ENCODE assay signal across 1 cellular context in genomic region chr19:9538183-9539058, GRCh38.
A peak's percentile ranks its signal among the peaks of the same experiment; 100 is the strongest.
TF ChIP-seq lines count a peak whose summit lies in the region.

ZNF426 (minus strand) TSS chr19:9538645; CDS start chr19:9536232, 2,413 bp downstream.

TF ChIP-seq in HepG2, 621 proteins besides CTCF, POLR2A, EP300 and RAD21 (continued from another document and continues in another):
- TF ChIP-seq TFDP1 (CRISPR knock-in tag; IDR thresholded peaks at IDR 0.05; ENCODE audit: borderline replicate concordance) (peak; percentile 76; the same call in 1 of the 2 replicates), CHD2 (IDR thresholded peaks at IDR 0.05; ENCODE audit: low read depth, low read length) (no peak), AGO1 (IDR thresholded peaks at IDR 0.05; ENCODE audit: low read depth, low read length, poor library complexity, severe bottlenecking) (no peak), SMYD3 (CRISPR knock-in tag; IDR thresholded peaks at IDR 0.05) (no peak; the same call in 1 of the 2 replicates), CREBL2 (CRISPR knock-in tag; IDR thresholded peaks at IDR 0.05; ENCODE audit: borderline replicate concordance) (0 out of 2 replicates have a peak, but pooled peaks have one; percentile 70), ZNF12 (CRISPR knock-in tag; IDR thresholded peaks at IDR 0.05) (no peak), NCOA1 (CRISPR knock-in tag; IDR thresholded peaks at IDR 0.05) (no peak), ZNF567 (CRISPR knock-in tag; IDR thresholded peaks at IDR 0.05; ENCODE audit: borderline replicate concordance) (no peak), ZNF232 (CRISPR knock-in tag; IDR thresholded peaks at IDR 0.05; ENCODE audit: borderline replicate concordance) (peak; percentile 32; the same call in 1 of the 2 replicates), ZNF24 (IDR thresholded peaks at IDR 0.05) (no peak), ZHX2 (IDR thresholded peaks at IDR 0.05; ENCODE audit: low read depth) (peak; percentile 97), ZHX2 (CRISPR knock-in tag; IDR thresholded peaks at IDR 0.05; ENCODE audit: borderline replicate concordance) (no peak), ELF3 (CRISPR knock-in tag; IDR thresholded peaks at IDR 0.05) (peak; percentile 27; the same call in 1 of the 2 replicates), ARNT2 (CRISPR knock-in tag; IDR thresholded peaks at IDR 0.05; ENCODE audit: low read depth) (no peak), ZNF251 (CRISPR knock-in tag; IDR thresholded peaks at IDR 0.05) (no peak), TBP (CRISPR knock-in tag; IDR thresholded peaks at IDR 0.05) (no peak), IKZF1 (IDR thresholded peaks at IDR 0.05) (no peak), MAFF (IDR thresholded peaks at IDR 0.05; ENCODE audit: low read depth, low read length) (no peak), SAP130 (CRISPR knock-in tag; IDR thresholded peaks at IDR 0.05; ENCODE audit: low read depth) (peak; percentile 89), KAT2B (IDR thresholded peaks at IDR 0.05; ENCODE audit: borderline replicate concordance, low read depth, low read length) (no peak), ZNF510 (CRISPR knock-in tag; IDR thresholded peaks at IDR 0.05; ENCODE audit: low read depth) (no peak), NPAS2 (CRISPR knock-in tag; IDR thresholded peaks at IDR 0.05; ENCODE audit: borderline replicate concordance) (no peak), ZC3H13 (CRISPR knock-in tag; IDR thresholded peaks at IDR 0.05) (peak; percentile 58; the same call in 1 of the 2 replicates), RAD51 (IDR thresholded peaks at IDR 0.05; ENCODE audit: borderline replicate concordance) (no peak), TCF12 (IDR thresholded peaks at IDR 0.05) (no peak), TCF12 (CRISPR knock-in tag; IDR thresholded peaks at IDR 0.05) (no peak), ZNF530 (CRISPR knock-in tag; IDR thresholded peaks at IDR 0.05; ENCODE audit: low read depth) (no peak), ZFP62 (CRISPR knock-in tag; IDR thresholded peaks at IDR 0.05) (no peak), ZNF570 (CRISPR knock-in tag; IDR thresholded peaks at IDR 0.05; ENCODE audit: borderline replicate concordance) (no peak), BHLHE40 (IDR thresholded peaks at IDR 0.05; ENCODE audit: low read length) (no peak), HNRNPH1 (optimal IDR thresholded peaks at IDR 0.05; ENCODE audit: low read depth, low read length) (no peak), HDAC1 (CRISPR knock-in tag; IDR thresholded peaks at IDR 0.05) (peak; percentile 90), NFATC3 (CRISPR knock-in tag; IDR thresholded peaks at IDR 0.05) (peak; percentile 71; the same call in 1 of the 2 replicates), TFDP2 (CRISPR knock-in tag; IDR thresholded peaks at IDR 0.05) (peak; percentile 56; the same call in 1 of the 2 replicates)
- TF ChIP-seq, protein P1, sequence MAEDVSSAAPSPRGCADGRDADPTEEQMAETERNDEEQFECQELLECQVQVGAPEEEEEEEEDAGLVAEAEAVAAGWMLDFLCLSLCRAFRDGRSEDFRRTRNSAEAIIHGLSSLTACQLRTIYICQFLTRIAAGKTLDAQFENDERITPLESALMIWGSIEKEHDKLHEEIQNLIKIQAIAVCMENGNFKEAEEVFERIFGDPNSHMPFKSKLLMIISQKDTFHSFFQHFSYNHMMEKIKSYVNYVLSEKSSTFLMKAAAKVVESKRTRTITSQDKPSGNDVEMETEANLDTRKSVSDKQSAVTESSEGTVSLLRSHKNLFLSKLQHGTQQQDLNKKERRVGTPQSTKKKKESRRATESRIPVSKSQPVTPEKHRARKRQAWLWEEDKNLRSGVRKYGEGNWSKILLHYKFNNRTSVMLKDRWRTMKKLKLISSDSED (CRISPR knock-in tag; IDR thresholded peaks at IDR 0.05) = no peak
- TF ChIP-seq, protein P2, sequence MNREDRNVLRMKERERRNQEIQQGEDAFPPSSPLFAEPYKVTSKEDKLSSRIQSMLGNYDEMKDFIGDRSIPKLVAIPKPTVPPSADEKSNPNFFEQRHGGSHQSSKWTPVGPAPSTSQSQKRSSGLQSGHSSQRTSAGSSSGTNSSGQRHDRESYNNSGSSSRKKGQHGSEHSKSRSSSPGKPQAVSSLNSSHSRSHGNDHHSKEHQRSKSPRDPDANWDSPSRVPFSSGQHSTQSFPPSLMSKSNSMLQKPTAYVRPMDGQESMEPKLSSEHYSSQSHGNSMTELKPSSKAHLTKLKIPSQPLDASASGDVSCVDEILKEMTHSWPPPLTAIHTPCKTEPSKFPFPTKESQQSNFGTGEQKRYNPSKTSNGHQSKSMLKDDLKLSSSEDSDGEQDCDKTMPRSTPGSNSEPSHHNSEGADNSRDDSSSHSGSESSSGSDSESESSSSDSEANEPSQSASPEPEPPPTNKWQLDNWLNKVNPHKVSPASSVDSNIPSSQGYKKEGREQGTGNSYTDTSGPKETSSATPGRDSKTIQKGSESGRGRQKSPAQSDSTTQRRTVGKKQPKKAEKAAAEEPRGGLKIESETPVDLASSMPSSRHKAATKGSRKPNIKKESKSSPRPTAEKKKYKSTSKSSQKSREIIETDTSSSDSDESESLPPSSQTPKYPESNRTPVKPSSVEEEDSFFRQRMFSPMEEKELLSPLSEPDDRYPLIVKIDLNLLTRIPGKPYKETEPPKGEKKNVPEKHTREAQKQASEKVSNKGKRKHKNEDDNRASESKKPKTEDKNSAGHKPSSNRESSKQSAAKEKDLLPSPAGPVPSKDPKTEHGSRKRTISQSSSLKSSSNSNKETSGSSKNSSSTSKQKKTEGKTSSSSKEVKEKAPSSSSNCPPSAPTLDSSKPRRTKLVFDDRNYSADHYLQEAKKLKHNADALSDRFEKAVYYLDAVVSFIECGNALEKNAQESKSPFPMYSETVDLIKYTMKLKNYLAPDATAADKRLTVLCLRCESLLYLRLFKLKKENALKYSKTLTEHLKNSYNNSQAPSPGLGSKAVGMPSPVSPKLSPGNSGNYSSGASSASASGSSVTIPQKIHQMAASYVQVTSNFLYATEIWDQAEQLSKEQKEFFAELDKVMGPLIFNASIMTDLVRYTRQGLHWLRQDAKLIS (CRISPR knock-in tag; IDR thresholded peaks at IDR 0.05) = no peak
- TF ChIP-seq, protein P3, sequence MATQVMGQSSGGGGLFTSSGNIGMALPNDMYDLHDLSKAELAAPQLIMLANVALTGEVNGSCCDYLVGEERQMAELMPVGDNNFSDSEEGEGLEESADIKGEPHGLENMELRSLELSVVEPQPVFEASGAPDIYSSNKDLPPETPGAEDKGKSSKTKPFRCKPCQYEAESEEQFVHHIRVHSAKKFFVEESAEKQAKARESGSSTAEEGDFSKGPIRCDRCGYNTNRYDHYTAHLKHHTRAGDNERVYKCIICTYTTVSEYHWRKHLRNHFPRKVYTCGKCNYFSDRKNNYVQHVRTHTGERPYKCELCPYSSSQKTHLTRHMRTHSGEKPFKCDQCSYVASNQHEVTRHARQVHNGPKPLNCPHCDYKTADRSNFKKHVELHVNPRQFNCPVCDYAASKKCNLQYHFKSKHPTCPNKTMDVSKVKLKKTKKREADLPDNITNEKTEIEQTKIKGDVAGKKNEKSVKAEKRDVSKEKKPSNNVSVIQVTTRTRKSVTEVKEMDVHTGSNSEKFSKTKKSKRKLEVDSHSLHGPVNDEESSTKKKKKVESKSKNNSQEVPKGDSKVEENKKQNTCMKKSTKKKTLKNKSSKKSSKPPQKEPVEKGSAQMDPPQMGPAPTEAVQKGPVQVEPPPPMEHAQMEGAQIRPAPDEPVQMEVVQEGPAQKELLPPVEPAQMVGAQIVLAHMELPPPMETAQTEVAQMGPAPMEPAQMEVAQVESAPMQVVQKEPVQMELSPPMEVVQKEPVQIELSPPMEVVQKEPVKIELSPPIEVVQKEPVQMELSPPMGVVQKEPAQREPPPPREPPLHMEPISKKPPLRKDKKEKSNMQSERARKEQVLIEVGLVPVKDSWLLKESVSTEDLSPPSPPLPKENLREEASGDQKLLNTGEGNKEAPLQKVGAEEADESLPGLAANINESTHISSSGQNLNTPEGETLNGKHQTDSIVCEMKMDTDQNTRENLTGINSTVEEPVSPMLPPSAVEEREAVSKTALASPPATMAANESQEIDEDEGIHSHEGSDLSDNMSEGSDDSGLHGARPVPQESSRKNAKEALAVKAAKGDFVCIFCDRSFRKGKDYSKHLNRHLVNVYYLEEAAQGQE (IDR thresholded peaks at IDR 0.05; ENCODE audit: borderline replicate concordance in 1 of 2, low read depth in 1 of 2, low read length in 2 of 2) = no peak
- TF ChIP-seq, protein P4, sequence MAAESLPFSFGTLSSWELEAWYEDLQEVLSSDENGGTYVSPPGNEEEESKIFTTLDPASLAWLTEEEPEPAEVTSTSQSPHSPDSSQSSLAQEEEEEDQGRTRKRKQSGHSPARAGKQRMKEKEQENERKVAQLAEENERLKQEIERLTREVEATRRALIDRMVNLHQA (CRISPR knock-in tag; IDR thresholded peaks at IDR 0.05) = no peak
- TF ChIP-seq, protein P5, sequence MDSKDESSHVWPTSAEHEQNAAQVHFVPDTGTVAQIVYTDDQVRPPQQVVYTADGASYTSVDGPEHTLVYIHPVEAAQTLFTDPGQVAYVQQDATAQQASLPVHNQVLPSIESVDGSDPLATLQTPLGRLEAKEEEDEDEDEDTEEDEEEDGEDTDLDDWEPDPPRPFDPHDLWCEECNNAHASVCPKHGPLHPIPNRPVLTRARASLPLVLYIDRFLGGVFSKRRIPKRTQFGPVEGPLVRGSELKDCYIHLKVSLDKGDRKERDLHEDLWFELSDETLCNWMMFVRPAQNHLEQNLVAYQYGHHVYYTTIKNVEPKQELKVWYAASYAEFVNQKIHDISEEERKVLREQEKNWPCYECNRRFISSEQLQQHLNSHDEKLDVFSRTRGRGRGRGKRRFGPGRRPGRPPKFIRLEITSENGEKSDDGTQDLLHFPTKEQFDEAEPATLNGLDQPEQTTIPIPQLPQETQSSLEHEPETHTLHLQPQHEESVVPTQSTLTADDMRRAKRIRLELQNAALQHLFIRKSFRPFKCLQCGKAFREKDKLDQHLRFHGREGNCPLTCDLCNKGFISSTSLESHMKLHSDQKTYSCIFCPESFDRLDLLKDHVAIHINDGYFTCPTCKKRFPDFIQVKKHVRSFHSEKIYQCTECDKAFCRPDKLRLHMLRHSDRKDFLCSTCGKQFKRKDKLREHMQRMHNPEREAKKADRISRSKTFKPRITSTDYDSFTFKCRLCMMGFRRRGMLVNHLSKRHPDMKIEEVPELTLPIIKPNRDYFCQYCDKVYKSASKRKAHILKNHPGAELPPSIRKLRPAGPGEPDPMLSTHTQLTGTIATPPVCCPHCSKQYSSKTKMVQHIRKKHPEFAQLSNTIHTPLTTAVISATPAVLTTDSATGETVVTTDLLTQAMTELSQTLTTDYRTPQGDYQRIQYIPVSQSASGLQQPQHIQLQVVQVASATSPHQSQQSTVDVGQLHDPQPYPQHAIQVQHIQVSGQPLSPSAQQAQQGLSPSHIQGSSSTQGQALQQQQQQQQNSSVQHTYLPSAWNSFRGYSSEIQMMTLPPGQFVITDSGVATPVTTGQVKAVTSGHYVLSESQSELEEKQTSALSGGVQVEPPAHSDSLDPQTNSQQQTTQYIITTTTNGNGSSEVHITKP (CRISPR knock-in tag; IDR thresholded peaks at IDR 0.05; ENCODE audit: low read depth) = no peak
